ENCODE assay signal across 19 cellular contexts in genomic region chr17:73280191-73280590, GRCh38. TPM values are rescaled to one million over a fixed set of nuclear protein-coding genes. Genes with fewer than 3 reads are reported as not detected.
DNase-seq lines count a peak whose midpoint lies in the region; FAIRE-seq and TF ChIP-seq lines count a peak whose summit lies in the region.
"Had no signal": no experiment of that assay in that cellular context is flagged by ENCODE, and none has a peak within 500 bp of the region (broad histone marks: within the 10 kb centered on the region; RNA-seq: fewer than 3 reads in every experiment).

No MANE protein-coding gene starts in this region.

- in situ Hi-C loops in KBM-7 (cut with MboI; ENCODE audit: low pct_unique_long_range_greater_than_20kb, low sequenced_read_pairs): no loop called here

- H3K9ac ChIP-seq in kidney (ENCODE audit: low read length in 2 of 2) (no peak overlapping the region), neural progenitor cell (no peak overlapping the region)

- H3K36me3 ChIP-seq in prostate gland (no peaks in the 10 kb centered on the region), vagina (peaks cover 0 to 15% of the 10 kb centered on the region in 2 donors), kidney (ENCODE audit: control insufficient read depth in 1 of 2, insufficient read depth in 2 of 2, low read length in 2 of 2) (no peaks in the 10 kb centered on the region), neural progenitor cell (no peaks in the 10 kb centered on the region)

- 92% methylated on average over 12 of the region's 12 CpGs for WGBS in prostate gland

- peaks cover 21% of the 10 kb centered on the region for H4K20me1 ChIP-seq in neural progenitor cell (ENCODE audit: low read depth)

- intact Hi-C loops in prostate gland (cut with DNase I): no loop called here
- intact Hi-C loops in vagina (cut with DNase I): no loop called here
- intact Hi-C loops in kidney (cut with DNase I): no loop called here

- H2AFZ ChIP-seq in neural progenitor cell (replicated peaks): no peak overlapping the region
- H2AFZ ChIP-seq: GM23338 had no signal

- H3K27me3 Mint-ChIP-seq in neural progenitor cell (ENCODE audit: insufficient read depth, low read depth): peaks cover 3% of the 10 kb centered on the region
- H3K27me3 Mint-ChIP-seq: CD4-positive, alpha-beta T cell had no signal

- no peak for FAIRE-seq in kidney (lab: Jason Lieb, UNC)
- FAIRE-seq: GM12878 had no signal

- no peak overlapping the region for H3K4me3 ChIP-seq in prostate gland
- H3K4me3 ChIP-seq in vagina: no peak overlapping the region
- no peak overlapping the region for H3K4me3 ChIP-seq in kidney (ENCODE audit: low read length in 2 of 2)
- H3K4me3 ChIP-seq in neural progenitor cell: no peak overlapping the region
- H3K4me3 ChIP-seq: GM12878, GM23338, HAP-1 had no signal

- H3K27ac Mint-ChIP-seq in neural progenitor cell: no peak overlapping the region
- H3K27ac Mint-ChIP-seq: CD4-positive, alpha-beta T cell; GM23338 had no signal

- H3F3A ChIP-seq in neural progenitor cell (ENCODE audit: low read depth): peaks cover 12% of the 10 kb centered on the region

- no peak overlapping the region for H3K4me2 ChIP-seq in neural progenitor cell
- H3K4me2 ChIP-seq: GM23338 had no signal

- H3K27me3 ChIP-seq in prostate gland (replicated peaks; ENCODE audit: insufficient read depth) (no peaks in the 10 kb centered on the region), vagina (no peaks in the 10 kb centered on the region), neural progenitor cell (no peaks in the 10 kb centered on the region)

- DNase-seq in cerebellar cortex (ENCODE audit: low spot score): peak; percentile 73
- DNase-seq in prostate gland (ENCODE audit: low spot score): no peak
- DNase-seq in vagina (ENCODE audit: extremely low spot score in 2 of 2): no peak
- no peak for DNase-seq in kidney
- no peak for DNase-seq in KBM-7
- DNase-seq in neural progenitor cell (ENCODE audit: low spot score): no peak
- DNase-seq: CD4-positive, alpha-beta T cell; COR-L47; DMS79 treated with DMSO at 0.1 percent for 48 hours; NCI-H1105 treated with DMSO at 0.1 percent for 48 hours; NCI-H2081; NCI-H2171 treated with DMSO at 0.1 percent for 48 hours; NCI-H524 treated with DMSO at 0.1 percent for 48 hours; NCI-H82 had no signal

- peaks cover 5% of the 10 kb centered on the region for H3K79me2 ChIP-seq in neural progenitor cell (ENCODE audit: low read depth)

- no peak for TF ChIP-seq CTCF in VCaP (conservative IDR thresholded peaks at IDR 0.05)
- TF ChIP-seq CTCF in prostate gland (IDR thresholded peaks at IDR 0.05): no peak
- TF ChIP-seq CTCF in vagina (IDR thresholded peaks at IDR 0.05): no peak
- no peak for TF ChIP-seq CTCF in kidney (IDR thresholded peaks at IDR 0.05; ENCODE audit: borderline replicate concordance, extremely low read depth, insufficient read depth)
- TF ChIP-seq CTCF in neural progenitor cell (IDR thresholded peaks at IDR 0.05): no peak

- H3K9me3 ChIP-seq in prostate gland (no peaks in the 10 kb centered on the region), vagina (no peaks in the 10 kb centered on the region), kidney (ENCODE audit: control insufficient read depth in 1 of 2, low read length in 2 of 2) (no peaks in the 10 kb centered on the region), neural progenitor cell (ENCODE audit: low read depth) (no peaks in the 10 kb centered on the region)
- H3K9me3 ChIP-seq: HAP-1 had no signal

- H3K4me1 ChIP-seq in prostate gland (replicated peaks) (peaks cover 23% of the 10 kb centered on the region), vagina (peaks cover 62% of the 10 kb centered on the region), kidney (ENCODE audit: control insufficient read depth in 1 of 2, insufficient read depth in 1 of 2, low read depth in 1 of 2, low read length in 2 of 2) (peaks cover 0 to 17% of the 10 kb centered on the region in 2 donors), neural progenitor cell (peaks cover 21% of the 10 kb centered on the region)

- H3K27ac ChIP-seq in VCaP (peak overlapping the region; percentile 85), prostate gland (peak overlapping the region; percentile 83 to 93), vagina (peak overlapping the region; percentile 61), kidney (ENCODE audit: low read depth in 2 of 2, low read length in 2 of 2) (no peak overlapping the region), neural progenitor cell (no peak overlapping the region)

- H3K9me3 Mint-ChIP-seq in neural progenitor cell: no peaks in the 10 kb centered on the region
- H3K9me3 Mint-ChIP-seq: CD4-positive, alpha-beta T cell; GM23338 had no signal

- H3K36me3 Mint-ChIP-seq in neural progenitor cell: peaks cover 2% of the 10 kb centered on the region

- peaks cover 38% of the 10 kb centered on the region for H3K4me1 Mint-ChIP-seq in neural progenitor cell

- H3K4me3 Mint-ChIP-seq in neural progenitor cell: no peak overlapping the region
- H3K4me3 Mint-ChIP-seq: CD4-positive, alpha-beta T cell; GM23338 had no signal

- TF ChIP-seq POLR2A in prostate gland (IDR thresholded peaks at IDR 0.05) (no peak), vagina (IDR thresholded peaks at IDR 0.05) (no peak)

RNA-seq across cellular contexts. Expression of gene CPSF4L, which starts 18.5 kb away (rescaled TPM):
- total RNA-seq in prostate gland (not detected), vagina (not detected), kidney (not detected), neural progenitor cell (ENCODE audit: low replicate concordance) (not detected in 2 replicates)
- not detected for polyA plus RNA-seq in kidney (ENCODE audit: insufficient read depth, low read depth, low replicate concordance)
- total RNA-seq: CD4-positive, alpha-beta T cell; GM12878; GM23338; HT1080 had no signal
- polyA plus RNA-seq: GM12878, GM23338 had no signal

RNA-seq across cellular contexts. Expression of gene CDC42EP4, which starts 31.6 kb away (rescaled TPM):
- total RNA-seq in prostate gland: 100 to 1,000 TPM; 119 to 186 TPM
- 73.7 TPM for total RNA-seq in vagina
- total RNA-seq in kidney: 76.9 TPM
- polyA plus RNA-seq in kidney (ENCODE audit: insufficient read depth, low read depth, low replicate concordance): 26.2 TPM
- total RNA-seq in neural progenitor cell (ENCODE audit: low replicate concordance): 10.8 and 28.9 TPM in 2 replicates

Comparison
In these comparisons a context has a peak if more than half of its experiments do, and no peak if none do; other contexts are left out.
1. H3K27ac ChIP-seq: peak in VCaP (single experiment), prostate gland (2 of 2) and vagina (single experiment); none in kidney (0 of 2) and neural progenitor cell (single experiment).